8 cellular contexts compared by ENCODE assay signal in genomic region chr7:362416-363096, GRCh38.
DNase-seq lines count a peak whose midpoint lies in the region; FAIRE-seq and TF ChIP-seq lines count a peak whose summit lies in the region.

No MANE protein-coding gene starts in this region.

- TF ChIP-seq CTCF in bronchial epithelial cell (IDR thresholded peaks at IDR 0.05; ENCODE audit: insufficient read depth, low read length, severe bottlenecking), result no peak

- H3K36me3 ChIP-seq in bronchial epithelial cell (ENCODE audit: control insufficient read depth, insufficient read depth, low read length), result no peaks in the 10 kb centered on the region
- no peaks in the 10 kb centered on the region for H3K36me3 ChIP-seq in muscle layer of duodenum (ENCODE audit: control insufficient read depth in 1 of 2, insufficient read depth in 2 of 2, low read length in 2 of 2)

- FAIRE-seq in bronchial epithelial cell (lab: Jason Lieb, UNC) (no peak), GM12891 (lab: Jason Lieb, UNC) (no peak)

- peak; percentile 31 for DNase-seq in stimulated activated CD4-positive, alpha-beta T cell treated with anti-CD3 and anti-CD28 coated beads, Interleukin-12 subunit alpha, Interleukin-12 subunit beta, amount 100 ng/mL, for 4 hours
- DNase-seq in stimulated activated CD4-positive, alpha-beta T cell treated with anti-CD3 and anti-CD28 coated beads, Interleukin-2, amount 100 ng/mL, for 48 hours, result no peak
- DNase-seq in bronchial epithelial cell (ENCODE audit: low read depth) (peak; percentile 18), GM12891 (ENCODE audit: insufficient read length, low spot score) (no peak), COLO668 (lab: John Stamatoyannopoulos, UW; ENCODE audit: unreplicated experiment) (no peak), iPS-NIHi11 (ENCODE audit: low spot score) (no peak), NCI-H446 (lab: John Stamatoyannopoulos, UW) (no peak)

- H3K4me1 ChIP-seq in muscle layer of duodenum (ENCODE audit: control insufficient read depth in 1 of 2, insufficient read depth in 2 of 2, low read length in 2 of 2), result peaks cover 0 to 4% of the 10 kb centered on the region in 2 donors

- H3K4me3 ChIP-seq in bronchial epithelial cell (ENCODE audit: low read depth, low read length) (no peak overlapping the region), muscle layer of duodenum (ENCODE audit: low read depth in 1 of 2, low read length in 2 of 2) (peak overlapping the region; percentile 9 to 47)

- H3K9me3 ChIP-seq in muscle layer of duodenum (ENCODE audit: control insufficient read depth in 1 of 2, low read length in 2 of 2), result peaks cover 0 to 7% of the 10 kb centered on the region in 2 donors

- H3K27me3 ChIP-seq in bronchial epithelial cell (ENCODE audit: control insufficient read depth, insufficient read depth, low read length) (no peaks in the 10 kb centered on the region), muscle layer of duodenum (ENCODE audit: low read depth, low read length) (no peaks in the 10 kb centered on the region)

- H3K27ac ChIP-seq in muscle layer of duodenum (ENCODE audit: low read length), result peak overlapping the region; percentile 51

- no peak for TF ChIP-seq POLR2A in GM12891 (IDR thresholded peaks at IDR 0.05; ENCODE audit: low read depth, low read length)

TF ChIP-seq in GM12891, 5 proteins besides CTCF, POLR2A, EP300 and RAD21:
- TF ChIP-seq POU2F2 (IDR thresholded peaks at IDR 0.05; ENCODE audit: low read depth, low read length) (no peak), SPI1 (IDR thresholded peaks at IDR 0.05; ENCODE audit: low read depth, low read length) (no peak), PAX5 (IDR thresholded peaks at IDR 0.05; ENCODE audit: insufficient read depth, low read length, severe bottlenecking) (no peak), TAF1 (IDR thresholded peaks at IDR 0.05; ENCODE audit: low read depth, low read length) (no peak), POLR2AphosphoS5 (IDR thresholded peaks at IDR 0.05; ENCODE audit: low read depth, low read length) (no peak)

Comparison
In these comparisons a context has a peak if more than half of its experiments do, and no peak if none do; other contexts are left out.
1. DNase-seq: peak in stimulated activated CD4-positive, alpha-beta T cell treated with anti-CD3 and anti-CD28 coated beads, Interleukin-12 subunit alpha, Interleukin-12 subunit beta, amount 100 ng/mL, for 4 hours (single experiment) and bronchial epithelial cell (single experiment); none in stimulated activated CD4-positive, alpha-beta T cell treated with anti-CD3 and anti-CD28 coated beads, Interleukin-2, amount 100 ng/mL, for 48 hours (0 of 2), GM12891 (single experiment), COLO668 (single experiment), iPS-NIHi11 (single experiment) and NCI-H446 (0 of 2).